In genomic region chr16:28277537-28278388, GRCh38 we compare ENCODE assay signal across 8 cellular contexts. TPM values are rescaled to one million over a fixed set of nuclear protein-coding genes. Genes with fewer than 3 reads are reported as not detected.
DNase-seq lines count a peak whose midpoint lies in the region; ATAC-seq and TF ChIP-seq lines count a peak whose summit lies in the region.

No MANE protein-coding gene starts in this region.

- WGBS in urinary bladder = 3% methylated on average over 44 of the region's 44 CpGs

- H3K27me3 Mint-ChIP-seq in T-helper 17 cell = peaks cover 25% of the 10 kb centered on the region

- peak; percentile 97 to 98 for TF ChIP-seq CTCF in right atrium auricular region (IDR thresholded peaks at IDR 0.05)

- H3K27me3 ChIP-seq in right atrium auricular region = no peaks in the 10 kb centered on the region

- peaks cover 36% of the 10 kb centered on the region for H3K4me1 Mint-ChIP-seq in T-helper 17 cell

- H3K9me3 ChIP-seq in T-helper 17 cell (ENCODE audit: control insufficient read depth, low read length, poor library complexity, severe bottlenecking) (no peaks in the 10 kb centered on the region), right atrium auricular region (no peaks in the 10 kb centered on the region)

- H3K27ac ChIP-seq in right atrium auricular region = no peak overlapping the region
- H3K27ac ChIP-seq in urinary bladder (ENCODE audit: low read depth) = no peak overlapping the region

- H3K36me3 ChIP-seq in right atrium auricular region (no peaks in the 10 kb centered on the region), urinary bladder (ENCODE audit: insufficient read depth) (no peaks in the 10 kb centered on the region)

- H3K27ac Mint-ChIP-seq in T-helper 17 cell = peak overlapping the region; percentile 93

- DNase-seq in NCI-H187 (lab: John Stamatoyannopoulos, UW) (peak; percentile 5 to 23), NCI-H187 treated with DMSO at 0.1 percent for 48 hours (lab: John Stamatoyannopoulos, UW) (no peak), NCI-H1417 treated with DMSO at 0.1 percent for 48 hours (lab: John Stamatoyannopoulos, UW) (peak; percentile 15), T-helper 17 cell (peak; percentile 71 to 80 (median 73)), amygdala (lab: John Stamatoyannopoulos, UW) (peak in 52 of 56 donors; percentile 22 to 88 (median 62)), right atrium auricular region (ENCODE audit: low spot score) (peak; percentile 88), pulmonary artery endothelial cell (ENCODE audit: low read depth, low spot score) (peak; percentile 24)

- peak; percentile 91 for ATAC-seq in T-helper 17 cell

- H3K4me3 ChIP-seq in right atrium auricular region (peak overlapping the region; percentile 28 to 46), urinary bladder (ENCODE audit: low read depth, low read length) (peak overlapping the region; percentile 17)

- H3K4me1 ChIP-seq in right atrium auricular region (peaks cover 0 to 9% of the 10 kb centered on the region in 2 donors), urinary bladder (ENCODE audit: insufficient read depth) (no peaks in the 10 kb centered on the region)

- peaks cover 2% of the 10 kb centered on the region for H3K36me3 Mint-ChIP-seq in T-helper 17 cell (ENCODE audit: low read depth)

- peak overlapping the region; percentile 86 for H3K4me3 Mint-ChIP-seq in T-helper 17 cell

RNA-seq across cellular contexts. Expression of gene SBK1, which starts 14.6 kb away (rescaled TPM):
- 10 to 100 TPM; 14.7 to 17.7 TPM for total RNA-seq in T-helper 17 cell
- under 1 TPM; 0.47 to 0.52 TPM for total RNA-seq in right atrium auricular region
- total RNA-seq in pulmonary artery endothelial cell = 0.04 and 0.07 TPM in 2 replicates
- total RNA-seq in urinary bladder = 0.21 TPM
- polyA plus RNA-seq in urinary bladder = 0.16 TPM

Comparison
In these comparisons a context has a peak if more than half of its experiments do, and no peak if none do; other contexts are left out.
1. RNA of gene SBK1, which starts 14.6 kb away (total RNA-seq): 14.7 to 17.7 TPM in T-helper 17 cell; 0.47 to 0.52 TPM in right atrium auricular region, 0.21 TPM in urinary bladder (single experiment) and 0.04 to 0.07 TPM in pulmonary artery endothelial cell; every median in the first group is over 10 times any median in the second.